In genomic region chr19:6736917-6737283, GRCh38 we compare ENCODE assay signal across 8 cellular contexts. TPM values are rescaled to one million over a fixed set of nuclear protein-coding genes. Genes with fewer than 3 reads are reported as not detected.
A peak's percentile ranks its signal among the peaks of the same experiment; 100 is the strongest.
DNase-seq lines count a peak whose midpoint lies in the region; ATAC-seq and TF ChIP-seq lines count a peak whose summit lies in the region.

No MANE protein-coding gene starts in this region.

- H3K27ac Mint-ChIP-seq in natural killer cell treated with Interleukin-12 subunit alpha and Interleukin-12 subunit beta and Interleukin-15 and Interleukin-18, amount 100 ng/mL, for 72 hours = peak overlapping the region; percentile 90 to 99

- DNase-seq in NB4 (ENCODE audit: low read depth) (no peak), EL (no peak), mesenteric fat pad (ENCODE audit: low spot score) (no peak)
- DNase-seq in natural killer cell treated with Interleukin-12 subunit alpha and Interleukin-12 subunit beta and Interleukin-15 and Interleukin-18, amount 100 ng/mL, for 72 hours (ENCODE audit: low spot score) = no peak

- H3K36me3 Mint-ChIP-seq in natural killer cell treated with Interleukin-12 subunit alpha and Interleukin-12 subunit beta and Interleukin-15 and Interleukin-18, amount 100 ng/mL, for 72 hours = no peaks in the 10 kb centered on the region

- H3K27me3 ChIP-seq in duodenal mucosa (ENCODE audit: control insufficient read depth in 1 of 2, insufficient read depth in 2 of 2, low read length in 2 of 2) = no peaks in the 10 kb centered on the region

- H3K4me1 ChIP-seq in duodenal mucosa (ENCODE audit: control insufficient read depth in 1 of 2, insufficient read depth in 2 of 2, low read length in 2 of 2) = peaks cover 32 to 37% of the 10 kb centered on the region in 2 donors

- H3K36me3 ChIP-seq in duodenal mucosa (ENCODE audit: control insufficient read depth in 1 of 2, insufficient read depth in 2 of 2, low read length in 2 of 2) = peaks cover 12 to 18% of the 10 kb centered on the region in 2 donors

- H3K4me3 Mint-ChIP-seq in natural killer cell treated with Interleukin-12 subunit alpha and Interleukin-12 subunit beta and Interleukin-15 and Interleukin-18, amount 100 ng/mL, for 72 hours = peak overlapping the region; percentile 93

- H3K4me1 Mint-ChIP-seq in natural killer cell treated with Interleukin-12 subunit alpha and Interleukin-12 subunit beta and Interleukin-15 and Interleukin-18, amount 100 ng/mL, for 72 hours (ENCODE audit: low read depth in 2 of 2) = peaks cover 26 to 38% of the 10 kb centered on the region in 2 donors

- H3K27me3 Mint-ChIP-seq in natural killer cell treated with Interleukin-12 subunit alpha and Interleukin-12 subunit beta and Interleukin-15 and Interleukin-18, amount 100 ng/mL, for 72 hours = no peaks in the 10 kb centered on the region

- TF ChIP-seq CTCF in C4-2B (conservative IDR thresholded peaks at IDR 0.05) = peak; percentile 48
- TF ChIP-seq CTCF in NB4 (IDR thresholded peaks at IDR 0.05; ENCODE audit: low read depth, low read length) = no peak

- ATAC-seq in natural killer cell treated with Interleukin-12 subunit alpha and Interleukin-12 subunit beta and Interleukin-15 and Interleukin-18, amount 100 ng/mL, for 72 hours = no peak
- ATAC-seq in GM21526 (IDR thresholded peaks at IDR 0.05; ENCODE audit: low FRiP score, unreplicated experiment) (no peak), HG03196 (IDR thresholded peaks at IDR 0.05; ENCODE audit: unreplicated experiment) (no peak)

- H3K27ac ChIP-seq in C4-2B (peak overlapping the region; percentile 86), duodenal mucosa (ENCODE audit: low read depth, low read length) (peak overlapping the region; percentile 88)

- TF ChIP-seq POLR2A in NB4 (IDR thresholded peaks at IDR 0.05; ENCODE audit: extremely low read depth, insufficient read length) = no peak

- peak overlapping the region; percentile 73 to 75 for H3K9ac ChIP-seq in duodenal mucosa (ENCODE audit: low read depth in 1 of 2, low read length in 2 of 2)

- H3K9me3 ChIP-seq in duodenal mucosa (ENCODE audit: control insufficient read depth in 1 of 2, low read length in 2 of 2) = no peaks in the 10 kb centered on the region

- H3K9me3 Mint-ChIP-seq in natural killer cell treated with Interleukin-12 subunit alpha and Interleukin-12 subunit beta and Interleukin-15 and Interleukin-18, amount 100 ng/mL, for 72 hours = no peaks in the 10 kb centered on the region

- H3K4me3 ChIP-seq in NB4 (ENCODE audit: low read depth, low read length) = peak overlapping the region; percentile 80
- peak overlapping the region; percentile 84 for H3K4me3 ChIP-seq in duodenal mucosa (ENCODE audit: low read depth in 1 of 2, low read length in 2 of 2)

RNA-seq across cellular contexts. Expression of gene GPR108, which starts 0.5 kb away (rescaled TPM):
- 10 to 100 TPM; 67.4 to 70.4 TPM for total RNA-seq in natural killer cell treated with Interleukin-12 subunit alpha and Interleukin-12 subunit beta and Interleukin-15 and Interleukin-18, amount 100 ng/mL, for 72 hours
- total RNA-seq in mesenteric fat pad = 55.4 TPM

RNA-seq across cellular contexts. Expression of gene TRIP10, which starts 2.6 kb away (rescaled TPM):
- total RNA-seq in natural killer cell treated with Interleukin-12 subunit alpha and Interleukin-12 subunit beta and Interleukin-15 and Interleukin-18, amount 100 ng/mL, for 72 hours = 10 to 100 TPM; 44.8 to 76.5 TPM
- 88.3 TPM for total RNA-seq in mesenteric fat pad

RNA-seq across cellular contexts. Expression of gene C3, which starts 16.4 kb away (rescaled TPM):
- 1 to 10 TPM; 3.5 to 9.2 TPM for total RNA-seq in natural killer cell treated with Interleukin-12 subunit alpha and Interleukin-12 subunit beta and Interleukin-15 and Interleukin-18, amount 100 ng/mL, for 72 hours
- total RNA-seq in mesenteric fat pad = 1,009 TPM

RNA-seq across cellular contexts. Expression of gene SH2D3A, which starts 30.3 kb away (rescaled TPM):
- 10 to 100 TPM; 15.2 to 17.8 TPM for total RNA-seq in natural killer cell treated with Interleukin-12 subunit alpha and Interleukin-12 subunit beta and Interleukin-15 and Interleukin-18, amount 100 ng/mL, for 72 hours
- 0.55 TPM for total RNA-seq in mesenteric fat pad

RNA-seq across cellular contexts. Expression of gene VAV1, which starts 35.6 kb away (rescaled TPM):
- 100 to 1,000 TPM; 166 to 167 TPM for total RNA-seq in natural killer cell treated with Interleukin-12 subunit alpha and Interleukin-12 subunit beta and Interleukin-15 and Interleukin-18, amount 100 ng/mL, for 72 hours
- 16.4 TPM for total RNA-seq in mesenteric fat pad

Comparison
In these comparisons a context has a peak if more than half of its experiments do, and no peak if none do; other contexts are left out.
1. RNA of gene C3, which starts 16.4 kb away (total RNA-seq): 1,009 TPM in mesenteric fat pad (single experiment); 3.5 to 9.2 TPM in natural killer cell treated with Interleukin-12 subunit alpha and Interleukin-12 subunit beta and Interleukin-15 and Interleukin-18, amount 100 ng/mL, for 72 hours; every median in the first group is over 10 times any median in the second.